ENCODE assay signal across 8 cellular contexts in genomic region chr2:217899231-217900009, GRCh38.
DNase-seq lines count a peak whose midpoint lies in the region; ATAC-seq and TF ChIP-seq lines count a peak whose summit lies in the region.

No MANE protein-coding gene starts in this region.

- peaks cover 76% of the 10 kb centered on the region for H3K4me1 ChIP-seq in body of pancreas
- H3K4me1 ChIP-seq in tibial nerve, result peaks cover 3 to 73% (median 57%) of the 10 kb centered on the region in 4 donors

- H3K27ac ChIP-seq in body of pancreas (peak overlapping the region; percentile 81 to 92 (median 90)), tibial nerve (peak overlapping the region; percentile 18 to 91 (median 49))

- H3K4me3 ChIP-seq in body of pancreas (no peak overlapping the region), tibial nerve (no peak overlapping the region)

- peak in 1 of 2 donors; percentile 37 for TF ChIP-seq EP300 in tibial nerve (IDR thresholded peaks at IDR 0.05)

- peak; percentile 33 for DNase-seq in CD1c-positive myeloid dendritic cell (ENCODE audit: extremely low spot score)
- peak; percentile 13 for DNase-seq in NCI-H2029 treated with DMSO at 0.1 percent for 48 hours (lab: John Stamatoyannopoulos, UW)
- peak; percentile 78 to 85 (median 80) for DNase-seq in body of pancreas
- peak; percentile 90 for DNase-seq in kidney glomerular epithelial cell (lab: John Stamatoyannopoulos, UW)
- peak; percentile 44 to 70 for DNase-seq in tibial nerve (ENCODE audit: low spot score in 2 of 2)
- no peak for DNase-seq in NCI-H2107 treated with DMSO at 0.1 percent for 48 hours (lab: John Stamatoyannopoulos, UW; ENCODE audit: unreplicated experiment)

- 42 to 52% methylated on average over 11 of the region's 11 CpGs for WGBS in body of pancreas, 2 donors
- 51 to 55% methylated on average over 9 to 11 of the region's 11 CpGs for WGBS in tibial nerve, 2 donors

- TF ChIP-seq CTCF in body of pancreas (IDR thresholded peaks at IDR 0.05), result peak; percentile 37 to 70 (median 58)
- peak; percentile 41 to 74 (median 60) for TF ChIP-seq CTCF in tibial nerve (IDR thresholded peaks at IDR 0.05)

- H3K9me3 ChIP-seq in body of pancreas, result no peaks in the 10 kb centered on the region
- no peaks in the 10 kb centered on the region for H3K9me3 ChIP-seq in tibial nerve

- no peak for TF ChIP-seq POLR2A in body of pancreas (IDR thresholded peaks at IDR 0.05)
- TF ChIP-seq POLR2A in tibial nerve (IDR thresholded peaks at IDR 0.05), result no peak

- intact Hi-C loops in body of pancreas (cut with DNase I), result loop anchor here (5.0 kb wide), 1 partner anchor 83 kb away; no protein-coding TSS in a partner anchor

- H3K27me3 ChIP-seq in body of pancreas (no peaks in the 10 kb centered on the region), tibial nerve (no peaks in the 10 kb centered on the region)

- H3K36me3 ChIP-seq in body of pancreas (replicated peaks in 1 of 2; ENCODE audit: insufficient read depth in 1 of 2, low read depth in 2 of 2) (peaks cover 0 to 20% of the 10 kb centered on the region in 2 donors), tibial nerve (peaks cover 0 to 58% (median 6%) of the 10 kb centered on the region in 3 donors)

- ATAC-seq in GM21390 (IDR thresholded peaks at IDR 0.05; ENCODE audit: unreplicated experiment) (peak; percentile 70), body of pancreas (peak; percentile 24), HG02642 (IDR thresholded peaks at IDR 0.05; ENCODE audit: poor library complexity, unreplicated experiment) (no peak)
